1 cellular context compared by ENCODE assay signal in genomic region chr6:14240411-14241166, GRCh38.
TF ChIP-seq lines count a peak whose summit lies in the region.

No MANE protein-coding gene starts in this region.

TF ChIP-seq in K562, 482 proteins besides CTCF, POLR2A, EP300 and RAD21 (continued from another document):
- TF ChIP-seq MNT (conservative IDR thresholded peaks at IDR 0.05) (0 out of 4 replicates have a peak, but pooled peaks of 1 of the 2 experiments have one; percentile 20), SOX6 (IDR thresholded peaks at IDR 0.05) (peak; percentile 66), TEAD4 (IDR thresholded peaks at IDR 0.05; ENCODE audit: low read length) (peak; percentile 83), TEAD4 (CRISPR knock-in tag; IDR thresholded peaks at IDR 0.05; ENCODE audit: borderline replicate concordance) (no peak), HNRNPL (IDR thresholded peaks at IDR 0.05; ENCODE audit: low read depth, low read length) (no peak), MTA2 (IDR thresholded peaks at IDR 0.05; ENCODE audit: low read depth) (peak; percentile 64), CEBPG (CRISPR knock-in tag; IDR thresholded peaks at IDR 0.05) (peak; percentile 8; the same call in 1 of the 2 replicates), CEBPG (tag; conservative IDR thresholded peaks at IDR 0.05 in 1 of 2, IDR thresholded peaks at IDR 0.05 in 1 of 2) (peak; percentile 87 to 88), ILF3 (IDR thresholded peaks at IDR 0.05; ENCODE audit: borderline replicate concordance) (no peak), VEZF1 (CRISPR knock-in tag; IDR thresholded peaks at IDR 0.05) (peak; percentile 27; the same call in 1 of the 2 replicates), NCOR1 (IDR thresholded peaks at IDR 0.05) (peak; percentile 77), SP1 (CRISPR knock-in tag; IDR thresholded peaks at IDR 0.05) (no peak), JUNB (CRISPR knock-in tag; conservative IDR thresholded peaks at IDR 0.05) (no peak), AFF4 (CRISPR knock-in tag; IDR thresholded peaks at IDR 0.05) (no peak), MAFK (IDR thresholded peaks at IDR 0.05; ENCODE audit: low read length) (no peak), ARID1B (IDR thresholded peaks at IDR 0.05) (peak; percentile 81), BHLHE40 (IDR thresholded peaks at IDR 0.05; ENCODE audit: low read length) (0 out of 2 replicates have a peak, but pooled peaks have one; percentile 10), MEIS2 (IDR thresholded peaks at IDR 0.05; ENCODE audit: partially characterized antibody) (peak; percentile 59), TAL1 (IDR thresholded peaks at IDR 0.05) (peak; percentile 78), ZNF395 (CRISPR knock-in tag; IDR thresholded peaks at IDR 0.05) (no peak), ZNF280B (CRISPR knock-in tag; IDR thresholded peaks at IDR 0.05) (no peak), TCF3 (CRISPR knock-in tag; IDR thresholded peaks at IDR 0.05) (peak; percentile 79)
